In genomic region chr3:107910713-107911259, GRCh38 we compare ENCODE assay signal across 10 cellular contexts.
DNase-seq lines count a peak whose midpoint lies in the region; ATAC-seq and TF ChIP-seq lines count a peak whose summit lies in the region.
"Had no signal": no experiment of that assay in that cellular context is flagged by ENCODE, and none has a peak within 500 bp of the region (broad histone marks: within the 10 kb centered on the region; RNA-seq: fewer than 3 reads in every experiment).

No MANE protein-coding gene starts in this region.

- H3K4me1 Mint-ChIP-seq in neural progenitor cell, result no peaks in the 10 kb centered on the region

- H3K4me3 ChIP-seq in neural progenitor cell, result no peak overlapping the region

- H4K20me1 ChIP-seq in neural progenitor cell (ENCODE audit: low read depth), result no peaks in the 10 kb centered on the region

- no peaks in the 10 kb centered on the region for H3K4me1 ChIP-seq in neural progenitor cell

- H3K36me3 Mint-ChIP-seq in neural progenitor cell, result no peaks in the 10 kb centered on the region

- H3K27me3 Mint-ChIP-seq in neural progenitor cell (ENCODE audit: insufficient read depth, low read depth), result peaks cover 8% of the 10 kb centered on the region

- H3K27me3 ChIP-seq in neural progenitor cell, result no peaks in the 10 kb centered on the region

- no peak overlapping the region for H2AFZ ChIP-seq in neural progenitor cell (replicated peaks)

- H3K9me3 ChIP-seq in neural progenitor cell (ENCODE audit: low read depth), result no peaks in the 10 kb centered on the region

- H3K79me2 ChIP-seq in neural progenitor cell (ENCODE audit: low read depth), result no peaks in the 10 kb centered on the region

- H3K4me2 ChIP-seq in neural progenitor cell, result no peak overlapping the region

- no peaks in the 10 kb centered on the region for H3F3A ChIP-seq in neural progenitor cell (ENCODE audit: low read depth)

- H3K4me3 Mint-ChIP-seq in neural progenitor cell, result no peak overlapping the region

- H3K27ac Mint-ChIP-seq in neural progenitor cell, result no peak overlapping the region

- no peaks in the 10 kb centered on the region for H3K9me3 Mint-ChIP-seq in neural progenitor cell

- peak; percentile 41 for DNase-seq in activated naive CD4-positive, alpha-beta T cell treated with anti-CD3 and anti-CD28 coated beads, Interleukin-2, amount 50 U/mL, for 16 hours
- no peak for DNase-seq in medulla oblongata (ENCODE audit: extremely low spot score)
- DNase-seq in DMS53 treated with DMSO at 0.1 percent for 48 hours (lab: John Stamatoyannopoulos, UW; ENCODE audit: unreplicated experiment), result no peak
- DNase-seq in neural progenitor cell (ENCODE audit: low spot score), result no peak
- DNase-seq in activated effector memory CD4-positive, alpha-beta T cell treated with Interleukin-2 at 50 U/mL for 16 hours, result no peak
- DNase-seq: DMS 273 treated with DMSO at 0.1 percent for 48 hours, IMR-90 had no signal

- TF ChIP-seq CTCF in neural progenitor cell (IDR thresholded peaks at IDR 0.05), result no peak

- peak; percentile 97 for ATAC-seq in GM18502 (IDR thresholded peaks at IDR 0.05; ENCODE audit: poor library complexity, unreplicated experiment)
- peak; percentile 94 for ATAC-seq in GM19467 (IDR thresholded peaks at IDR 0.05; ENCODE audit: unreplicated experiment)
- ATAC-seq in HG03095 (IDR thresholded peaks at IDR 0.05; ENCODE audit: unreplicated experiment), result peak; percentile 95

- H3K27ac ChIP-seq in neural progenitor cell, result no peak overlapping the region

- H3K36me3 ChIP-seq in neural progenitor cell, result no peaks in the 10 kb centered on the region

- no peak overlapping the region for H3K9ac ChIP-seq in neural progenitor cell
